1 cellular context compared by ENCODE assay signal in the genomic region with DNA sequence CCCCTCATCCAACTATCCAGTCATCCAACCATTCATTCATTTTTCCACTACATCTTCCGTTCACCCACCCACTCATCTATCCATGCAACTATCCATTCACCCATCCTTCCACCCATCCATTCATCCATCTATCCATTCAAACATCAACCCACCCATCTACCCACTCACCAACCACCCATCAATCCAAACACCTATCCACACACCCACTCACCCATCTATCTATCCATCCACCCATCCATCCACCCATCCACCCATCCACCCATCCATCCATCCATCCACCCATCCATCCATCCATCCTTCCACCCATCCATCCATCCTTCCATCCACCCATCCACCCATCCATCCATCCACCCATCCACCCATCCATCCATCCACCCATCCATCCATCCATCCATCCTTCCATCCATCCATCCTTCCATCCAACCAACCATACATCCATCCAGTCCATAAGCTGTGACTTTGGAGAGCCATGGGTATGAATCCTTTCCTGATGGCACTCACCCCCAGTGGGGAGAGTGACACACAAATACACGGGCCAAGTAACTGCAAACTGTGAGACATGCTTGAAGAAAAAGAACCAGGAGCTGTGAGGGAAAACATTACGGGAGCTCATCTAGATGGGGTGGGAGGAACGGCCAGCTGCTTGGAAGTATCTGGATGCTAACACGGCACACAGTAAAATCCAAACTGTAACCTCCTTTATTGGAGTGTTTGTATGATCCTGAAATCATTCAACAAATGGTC.
TF ChIP-seq lines count a peak whose summit lies in the region.

No MANE protein-coding gene starts in this region.

TF ChIP-seq in HEK293, 187 proteins besides CTCF, POLR2A, EP300 and RAD21 (continued from another document):
- TF ChIP-seq, protein P1, sequence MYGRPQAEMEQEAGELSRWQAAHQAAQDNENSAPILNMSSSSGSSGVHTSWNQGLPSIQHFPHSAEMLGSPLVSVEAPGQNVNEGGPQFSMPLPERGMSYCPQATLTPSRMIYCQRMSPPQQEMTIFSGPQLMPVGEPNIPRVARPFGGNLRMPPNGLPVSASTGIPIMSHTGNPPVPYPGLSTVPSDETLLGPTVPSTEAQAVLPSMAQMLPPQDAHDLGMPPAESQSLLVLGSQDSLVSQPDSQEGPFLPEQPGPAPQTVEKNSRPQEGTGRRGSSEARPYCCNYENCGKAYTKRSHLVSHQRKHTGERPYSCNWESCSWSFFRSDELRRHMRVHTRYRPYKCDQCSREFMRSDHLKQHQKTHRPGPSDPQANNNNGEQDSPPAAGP (tag by site-specific recombination; IDR thresholded peaks at IDR 0.05) = no peak
- TF ChIP-seq ZBTB20 (tag by site-specific recombination; IDR thresholded peaks at IDR 0.05) = no peak
- TF ChIP-seq, protein P2, sequence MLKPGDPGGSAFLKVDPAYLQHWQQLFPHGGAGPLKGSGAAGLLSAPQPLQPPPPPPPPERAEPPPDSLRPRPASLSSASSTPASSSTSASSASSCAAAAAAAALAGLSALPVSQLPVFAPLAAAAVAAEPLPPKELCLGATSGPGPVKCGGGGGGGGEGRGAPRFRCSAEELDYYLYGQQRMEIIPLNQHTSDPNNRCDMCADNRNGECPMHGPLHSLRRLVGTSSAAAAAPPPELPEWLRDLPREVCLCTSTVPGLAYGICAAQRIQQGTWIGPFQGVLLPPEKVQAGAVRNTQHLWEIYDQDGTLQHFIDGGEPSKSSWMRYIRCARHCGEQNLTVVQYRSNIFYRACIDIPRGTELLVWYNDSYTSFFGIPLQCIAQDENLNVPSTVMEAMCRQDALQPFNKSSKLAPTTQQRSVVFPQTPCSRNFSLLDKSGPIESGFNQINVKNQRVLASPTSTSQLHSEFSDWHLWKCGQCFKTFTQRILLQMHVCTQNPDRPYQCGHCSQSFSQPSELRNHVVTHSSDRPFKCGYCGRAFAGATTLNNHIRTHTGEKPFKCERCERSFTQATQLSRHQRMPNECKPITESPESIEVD (tag by site-specific recombination; IDR thresholded peaks at IDR 0.05) = no peak
- no peak for TF ChIP-seq MYNN (tag by site-specific recombination; IDR thresholded peaks at IDR 0.05; ENCODE audit: borderline replicate concordance)
- no peak for TF ChIP-seq SP3 (tag by site-specific recombination; IDR thresholded peaks at IDR 0.05)
- no peak for TF ChIP-seq ZNF48 (tag by site-specific recombination; IDR thresholded peaks at IDR 0.05)
- TF ChIP-seq ZFHX2 (tag by site-specific recombination; conservative IDR thresholded peaks at IDR 0.05) = peak; percentile 73
- 0 out of 2 replicates have a peak, but pooled peaks have one; percentile 30 for TF ChIP-seq ZNF707 (tag by site-specific recombination; IDR thresholded peaks at IDR 0.05)
- TF ChIP-seq YY1 (tag by site-specific recombination; IDR thresholded peaks at IDR 0.05) = no peak
- no peak for TF ChIP-seq SP7 (tag by site-specific recombination; IDR thresholded peaks at IDR 0.05)
- TF ChIP-seq ZBTB17 (tag by site-specific recombination; IDR thresholded peaks at IDR 0.05) = peak; percentile 77
- TF ChIP-seq ZNF600 (tag by site-specific recombination; IDR thresholded peaks at IDR 0.05) = no peak
- no peak for TF ChIP-seq GLIS1 (tag by site-specific recombination; IDR thresholded peaks at IDR 0.05)
- TF ChIP-seq EGR2 (tag by site-specific recombination; IDR thresholded peaks at IDR 0.05; ENCODE audit: low read depth) = peak; percentile 95
